In the genomic region with DNA sequence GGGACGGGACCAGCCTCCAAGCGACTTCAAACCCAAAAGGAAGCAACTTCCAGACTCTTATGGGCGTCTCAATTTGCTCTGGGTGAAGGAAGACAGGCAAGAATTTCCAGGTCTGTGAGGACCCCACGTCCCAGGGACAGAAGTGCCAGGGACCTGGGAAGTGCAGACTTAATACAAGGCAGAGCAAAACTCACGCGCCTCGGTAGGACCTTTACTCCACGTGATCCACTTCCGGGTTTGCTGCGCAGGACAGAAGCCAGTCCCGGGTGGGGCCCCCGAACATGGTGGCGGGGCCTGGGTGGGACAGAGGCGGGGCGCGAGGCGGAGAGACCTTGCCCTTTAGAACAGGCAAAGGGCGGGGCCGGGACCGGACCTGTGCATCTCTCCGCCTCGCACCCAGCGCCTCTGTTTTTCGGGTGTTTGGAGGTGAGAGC, we compare ENCODE assay signal across 24 cellular contexts. TPM values are rescaled to one million over a fixed set of nuclear protein-coding genes. Genes with fewer than 3 reads are reported as not detected.
DNase-seq lines count a peak whose midpoint lies in the region; ATAC-seq and TF ChIP-seq lines count a peak whose summit lies in the region.
"Had no signal": no experiment of that assay in that cellular context is flagged by ENCODE, and none has a peak within 500 bp of the region (broad histone marks: within the 10 kb centered on the region; RNA-seq: fewer than 3 reads in every experiment).

No MANE protein-coding gene starts in this region.

- peaks cover 44% of the 10 kb centered on the region for H3K79me2 ChIP-seq in smooth muscle cell (ENCODE audit: low read depth)

- no peak overlapping the region for H2BK5ac ChIP-seq in mesenchymal stem cell (ENCODE audit: low read depth, low read length, poor library complexity, severe bottlenecking)

- peak overlapping the region in 1 of 2 experiments; percentile 3 for H2BK12ac ChIP-seq in mesenchymal stem cell (ENCODE audit: low read length in 2 of 2)

- intact Hi-C loops in Right ventricle myocardium superior (cut with DNase I) = no loop called here

- no peak overlapping the region for H4K8ac ChIP-seq in mesenchymal stem cell (ENCODE audit: low read length)

- no peak overlapping the region for H2AFZ ChIP-seq in mesenchymal stem cell (ENCODE audit: low read depth, low read length)
- H2AFZ ChIP-seq in smooth muscle cell (ENCODE audit: low read depth) = no peak overlapping the region
- H2AFZ ChIP-seq: GM23338 had no signal

- ATAC-seq in Right ventricle myocardium superior (ENCODE audit: poor library complexity) (no peak), HG03108 (IDR thresholded peaks at IDR 0.05; ENCODE audit: unreplicated experiment) (no peak), GM19351 (IDR thresholded peaks at IDR 0.05; ENCODE audit: unreplicated experiment) (no peak)
- ATAC-seq: GM23338 had no signal

- peak overlapping the region; percentile 39 for H3K4me2 ChIP-seq in mesenchymal stem cell (ENCODE audit: low read length, poor library complexity, severe bottlenecking)
- peak overlapping the region; percentile 60 for H3K4me2 ChIP-seq in smooth muscle cell
- H3K4me2 ChIP-seq: GM23338 had no signal

- no peak overlapping the region for H4K91ac ChIP-seq in mesenchymal stem cell (ENCODE audit: low read length)

- H3K27me3 ChIP-seq in cardiac muscle cell (no peaks in the 10 kb centered on the region), mesenchymal stem cell (ENCODE audit: control insufficient read depth in 1 of 2, insufficient read depth in 1 of 2, low read length in 2 of 2) (no peaks in the 10 kb centered on the region), smooth muscle cell (ENCODE audit: low read depth) (no peaks in the 10 kb centered on the region)
- H3K27me3 ChIP-seq: Peyer's patch had no signal

- H3K18ac ChIP-seq in mesenchymal stem cell (ENCODE audit: low read depth in 1 of 2, low read length in 2 of 2) = no peak overlapping the region

- peaks cover 6% of the 10 kb centered on the region for H4K20me1 ChIP-seq in smooth muscle cell (ENCODE audit: low read depth)

- H3K36me3 ChIP-seq in cardiac muscle cell (peaks cover 4% of the 10 kb centered on the region), mesenchymal stem cell (ENCODE audit: control insufficient read depth in 1 of 2, insufficient read depth in 2 of 2, low read depth in 1 of 2, low read length in 2 of 2) (peaks cover 35 to 42% of the 10 kb centered on the region in 2 experiments), smooth muscle cell (ENCODE audit: low read depth) (no peaks in the 10 kb centered on the region)

- H3K27ac ChIP-seq in cardiac muscle cell (peak overlapping the region; percentile 84), VCaP (peak overlapping the region; percentile 96), mesenchymal stem cell (ENCODE audit: low read length, poor library complexity, severe bottlenecking) (no peak overlapping the region), smooth muscle cell (ENCODE audit: low read depth) (no peak overlapping the region)
- H3K27ac ChIP-seq: Peyer's patch, SK-N-MC had no signal

- peaks cover 16% of the 10 kb centered on the region for H3K4me1 ChIP-seq in cardiac muscle cell (ENCODE audit: low read depth)
- peaks cover 15% of the 10 kb centered on the region for H3K4me1 ChIP-seq in mesenchymal stem cell (ENCODE audit: control insufficient read depth, insufficient read depth, low read depth, low read length)
- H3K4me1 ChIP-seq in smooth muscle cell (ENCODE audit: low read depth) = no peaks in the 10 kb centered on the region
- H3K4me1 ChIP-seq: HAP-1, Peyer's patch had no signal

- H3F3A ChIP-seq in smooth muscle cell (ENCODE audit: low read depth) = no peaks in the 10 kb centered on the region

- no peak overlapping the region for H3K4ac ChIP-seq in mesenchymal stem cell (ENCODE audit: low read depth in 1 of 2, low read length in 2 of 2)

- H3K79me1 ChIP-seq in mesenchymal stem cell (replicated peaks; ENCODE audit: low read length, poor library complexity, severe bottlenecking) = peaks cover 26% of the 10 kb centered on the region

- TF ChIP-seq CTCF in cardiac muscle cell (IDR thresholded peaks at IDR 0.05; ENCODE audit: low read depth, low read length) = no peak
- no peak for TF ChIP-seq CTCF in VCaP (conservative IDR thresholded peaks at IDR 0.05)
- no peak for TF ChIP-seq CTCF in smooth muscle cell (IDR thresholded peaks at IDR 0.05; ENCODE audit: borderline replicate concordance, insufficient read depth, poor library complexity, severe bottlenecking)

- H3K9me3 ChIP-seq in cardiac muscle cell (ENCODE audit: low read depth) = no peaks in the 10 kb centered on the region
- H3K9me3 ChIP-seq in mesenchymal stem cell (ENCODE audit: control insufficient read depth, low read length) = no peaks in the 10 kb centered on the region
- H3K9me3 ChIP-seq in smooth muscle cell (replicated peaks; ENCODE audit: low read depth) = no peaks in the 10 kb centered on the region
- H3K9me3 ChIP-seq: HAP-1 had no signal

- H2AK5ac ChIP-seq in mesenchymal stem cell (ENCODE audit: low read length, severe bottlenecking) = no peak overlapping the region

- DNase-seq in cardiac muscle cell (ENCODE audit: low read depth in 1 of 2, low spot score in 1 of 2) = no peak
- no peak for DNase-seq in Right ventricle myocardium superior
- DNase-seq in mesenchymal stem cell = no peak
- no peak for DNase-seq in smooth muscle cell (lab: John Stamatoyannopoulos, UW; ENCODE audit: unreplicated experiment)
- no peak for DNase-seq in stimulated activated naive CD4-positive, alpha-beta T cell treated with Interleukin-2 at 50 U/mL for 16 hours (lab: John Stamatoyannopoulos, UW)
- DNase-seq: 8988T, ACHN, HFFc6, NCI-H1092, NCI-H1417 treated with DMSO at 0.1 percent for 48 hours, NCI-H1694 treated with DMSO at 0.1 percent for 48 hours, NCI-H2081, NCI-H226, NCI-H510A, NCI-H69, OCI-M1, Peyer's patch, SIG-M5 had no signal

- WGBS in mesenchymal stem cell = 96% methylated on average over 23 of the region's 24 CpGs
- WGBS in smooth muscle cell (ENCODE audit: low lambda C conversion rate) = 91% methylated on average over 24 of the region's 24 CpGs

- H2BK15ac ChIP-seq in mesenchymal stem cell (ENCODE audit: low read depth, poor library complexity, severe bottlenecking) = no peak overlapping the region

- H3K23ac ChIP-seq in mesenchymal stem cell (ENCODE audit: low read length in 2 of 2) = no peak overlapping the region

- no peak overlapping the region for H2BK120ac ChIP-seq in mesenchymal stem cell (ENCODE audit: low read depth, low read length)

- no peak overlapping the region for H3K14ac ChIP-seq in mesenchymal stem cell (ENCODE audit: low read length in 2 of 2)

- H3K4me3 ChIP-seq in cardiac muscle cell (no peak overlapping the region), mesenchymal stem cell (ENCODE audit: insufficient read depth in 1 of 2, low read depth in 1 of 2, low read length in 2 of 2) (no peak overlapping the region), smooth muscle cell (no peak overlapping the region)
- H3K4me3 ChIP-seq: GM23338, HAP-1, Peyer's patch, SK-N-MC had no signal

- H3K9ac ChIP-seq in mesenchymal stem cell (ENCODE audit: low read length) = no peak overlapping the region
- H3K9ac ChIP-seq in smooth muscle cell (ENCODE audit: low read depth) = no peak overlapping the region

RNA-seq across cellular contexts. Expression of gene ZNF611, which starts 9.3 kb away (rescaled TPM):
- 5.8 and 12.4 TPM in 2 replicates for total RNA-seq in cardiac muscle cell
- 10.4 and 15.4 TPM in 2 replicates for polyA plus RNA-seq in cardiac muscle cell
- 6.0 TPM for total RNA-seq in Right ventricle myocardium superior
- polyA plus RNA-seq in mesenchymal stem cell (2013, experiment 1 of 2) = 7.1 TPM
- polyA plus RNA-seq in mesenchymal stem cell (2013, experiment 2 of 2) = 5.0 TPM
- total RNA-seq in smooth muscle cell = 15.3 and 19.0 TPM in 2 replicates
- 7.7 and 10.1 TPM in 2 replicates for polyA plus RNA-seq in smooth muscle cell

Comparison
In these comparisons a context has a peak if more than half of its experiments do, and no peak if none do; other contexts are left out.
1. H3K27ac ChIP-seq: peak in cardiac muscle cell (single experiment) and VCaP (single experiment); none in mesenchymal stem cell (single experiment) and smooth muscle cell (single experiment).